26 cellular contexts compared by ENCODE assay signal in genomic region chr11:126624491-126624890, GRCh38.
"Had no signal": no experiment of that assay in that cellular context is flagged by ENCODE, and none has a peak within 500 bp of the region (broad histone marks: within the 10 kb centered on the region; RNA-seq: fewer than 3 reads in every experiment).

No MANE protein-coding gene starts in this region.

- H3K4me1 Mint-ChIP-seq: activated CD4-positive, alpha-beta T cell treated with anti-CD3 and anti-CD28 coated beads for 36 hours; activated naive CD8-positive, alpha-beta T cell treated with anti-CD3 and anti-CD28 coated beads for 36 hours; natural killer cell had no signal

- H3K4me1 ChIP-seq: gastroesophageal sphincter, prostate gland, spleen, testis had no signal

- H3K27ac Mint-ChIP-seq: activated CD4-positive, alpha-beta T cell treated with anti-CD3 and anti-CD28 coated beads for 36 hours; activated naive CD8-positive, alpha-beta T cell treated with anti-CD3 and anti-CD28 coated beads for 36 hours; dendritic cell treated with granulocyte-macrophage colony-stimulating factor and Interleukin-4, amounts not matched to agents 40 ng/mL and 50 ng/mL, for 4 days; natural killer cell; WTC11 had no signal

- ATAC-seq: activated CD4-positive, alpha-beta T cell treated with anti-CD3 and anti-CD28 coated beads for 36 hours; gastroesophageal sphincter; left ventricle myocardium superior; natural killer cell; WTC11 had no signal

- H3K4me3 Mint-ChIP-seq: activated CD4-positive, alpha-beta T cell treated with anti-CD3 and anti-CD28 coated beads for 36 hours; activated naive CD8-positive, alpha-beta T cell treated with anti-CD3 and anti-CD28 coated beads for 36 hours; dendritic cell treated with granulocyte-macrophage colony-stimulating factor and Interleukin-4, amounts not matched to agents 40 ng/mL and 50 ng/mL, for 4 days; natural killer cell; WTC11 had no signal

- H3K36me3 ChIP-seq: gastroesophageal sphincter, neutrophil, ovary, prostate gland, spleen, vagina had no signal

- H3K27me3 ChIP-seq: ovary, testis, vagina had no signal

- H3K4me3 ChIP-seq: gastroesophageal sphincter, ovary, prostate gland, spleen, testis, vagina had no signal

- H3K27me3 Mint-ChIP-seq: dendritic cell treated with granulocyte-macrophage colony-stimulating factor and Interleukin-4, amounts not matched to agents 40 ng/mL and 50 ng/mL, for 4 days had no signal

- H3K9me3 Mint-ChIP-seq: activated naive CD8-positive, alpha-beta T cell treated with anti-CD3 and anti-CD28 coated beads for 36 hours; dendritic cell treated with granulocyte-macrophage colony-stimulating factor and Interleukin-4, amounts not matched to agents 40 ng/mL and 50 ng/mL, for 4 days; natural killer cell; WTC11 had no signal

- DNase-seq: activated CD4-positive, alpha-beta T cell treated with anti-CD3 and anti-CD28 coated beads for 36 hours; activated CD4-positive, alpha-beta T cell treated with anti-CD3 and anti-CD28 coated beads, Interleukin-2, amount 50 U/mL, for 4 hours; activated naive CD4-positive, alpha-beta T cell treated with Interleukin-2 at 50 U/mL for 16 hours; activated naive CD8-positive, alpha-beta T cell treated with anti-CD3 and anti-CD28 coated beads for 36 hours; activated T-cell treated with anti-CD3 and anti-CD28 coated beads, Interleukin-2, amount 50 U/mL, for 48 hours; effector CD8-positive, alpha-beta T cell; erythroblast; head of caudate nucleus; hypothalamus; left ventricle myocardium superior; mammary epithelial cell; midbrain; natural killer cell; ovary; spleen; stimulated activated CD4-positive, alpha-beta T cell treated with anti-CD3 and anti-CD28 coated beads, Interleukin-4, amount 100 ng/mL, for 1 hour; stimulated activated naive CD4-positive, alpha-beta T cell; T-helper 9 cell; testis; trophoblast cell had no signal

- H3K36me3 Mint-ChIP-seq: activated naive CD8-positive, alpha-beta T cell treated with anti-CD3 and anti-CD28 coated beads for 36 hours; natural killer cell; WTC11 had no signal

- H3K9me3 ChIP-seq: gastroesophageal sphincter, neutrophil, ovary, prostate gland, spleen, testis, vagina had no signal

- H3K27ac ChIP-seq: gastroesophageal sphincter, neutrophil, ovary, prostate gland, spleen, testis, vagina had no signal
